12 cellular contexts compared by ENCODE assay signal in the genomic region with DNA sequence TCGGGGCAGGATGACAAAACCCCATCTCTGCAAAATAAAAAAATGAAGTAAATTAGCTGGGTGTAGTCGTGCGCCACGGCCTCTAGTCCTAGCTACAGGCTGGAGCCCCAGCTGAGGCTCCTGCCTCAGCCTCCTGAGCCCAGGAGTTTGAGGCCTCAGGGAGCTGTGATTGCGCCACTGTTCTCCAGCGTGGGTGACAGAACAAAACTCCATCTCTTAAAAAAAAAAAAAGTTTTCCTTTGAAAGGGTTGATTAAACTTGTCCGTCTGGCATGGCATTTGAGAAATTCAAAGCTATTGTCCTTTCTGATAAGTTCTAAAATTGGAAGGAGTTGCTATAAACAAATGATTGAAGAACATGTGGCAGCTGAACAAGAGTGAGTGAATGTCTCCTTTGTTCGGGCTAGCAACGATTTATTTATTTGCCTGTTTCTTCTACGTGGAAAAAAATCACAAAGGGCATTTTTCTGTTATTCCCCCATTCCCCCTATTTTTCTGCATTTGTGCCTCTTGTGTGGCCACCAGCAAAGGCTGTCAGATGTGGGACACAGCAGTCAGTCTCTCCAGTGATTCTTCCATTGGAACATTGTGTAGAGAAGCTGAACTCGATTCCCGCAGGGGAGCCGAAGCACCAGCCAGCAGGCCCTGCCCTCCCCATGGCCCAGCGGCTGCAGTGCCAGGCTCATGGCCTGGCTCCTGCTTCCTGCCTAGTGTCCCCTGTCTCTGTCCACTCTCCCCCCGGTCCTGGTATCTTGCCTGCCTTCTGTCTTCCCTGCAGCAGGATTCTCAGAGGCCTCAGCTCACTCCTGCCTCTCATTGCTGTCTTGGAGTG. TPM values are rescaled to one million over a fixed set of nuclear protein-coding genes. Genes with fewer than 3 reads are reported as not detected.
DNase-seq lines count a peak whose midpoint lies in the region; ATAC-seq and TF ChIP-seq lines count a peak whose summit lies in the region.
"Had no signal": no experiment of that assay in that cellular context is flagged by ENCODE, and none has a peak within 500 bp of the region (broad histone marks: within the 10 kb centered on the region; RNA-seq: fewer than 3 reads in every experiment).

No MANE protein-coding gene starts in this region.

- H3K27me3 Mint-ChIP-seq in memory B cell: no peaks in the 10 kb centered on the region
- peaks cover 7% of the 10 kb centered on the region for H3K27me3 Mint-ChIP-seq in HFFc6 (ENCODE audit: insufficient read depth)

- DNase-seq in activated CD8-positive, alpha-beta memory T cell treated with anti-CD3 and anti-CD28 coated beads, Interleukin-2, amount 50 U/mL, for 48 hours: peak; percentile 48
- no peak for DNase-seq in activated CD8-positive, alpha-beta memory T cell treated with anti-CD3 and anti-CD28 coated beads, Interleukin-2, amount 50 U/mL, for 4 hours
- peak in 9 of 10 donors; percentile 70 to 84 (median 76) for DNase-seq in dorsolateral prefrontal cortex
- peak in 1 of 2 donors; percentile 8 for DNase-seq in memory B cell (ENCODE audit: low spot score in 2 of 2)
- DNase-seq in HFFc6: no peak
- DNase-seq in activated CD4-positive, CD25-positive, alpha-beta regulatory T cell treated with anti-CD3 and anti-CD28 coated beads, Interleukin-2, amount 50 U/mL, for 72 hours: no peak
- DNase-seq: NCI-H446 treated with DMSO at 0.1 percent for 48 hours; stimulated activated CD4-positive, alpha-beta T cell treated with anti-CD3 and anti-CD28 coated beads, Interleukin-2, amount 100 ng/mL, for 24 hours had no signal

- peak overlapping the region; percentile 77 for H3K27ac Mint-ChIP-seq in memory B cell
- H3K27ac Mint-ChIP-seq in HFFc6: no peak overlapping the region

- peaks cover 40% of the 10 kb centered on the region for H3K4me1 ChIP-seq in thymus (ENCODE audit: control insufficient read depth, insufficient read depth, low read length)
- H3K4me1 ChIP-seq: HAP-1 had no signal

- H3K9me3 Mint-ChIP-seq in memory B cell: no peaks in the 10 kb centered on the region
- no peaks in the 10 kb centered on the region for H3K9me3 Mint-ChIP-seq in HFFc6

- no peaks in the 10 kb centered on the region for H3K27me3 ChIP-seq in dorsolateral prefrontal cortex
- no peaks in the 10 kb centered on the region for H3K27me3 ChIP-seq in thymus (ENCODE audit: control insufficient read depth, insufficient read depth)

- H3K27ac ChIP-seq in dorsolateral prefrontal cortex: peak overlapping the region; percentile 80 to 100 (median 98)
- peak overlapping the region; percentile 98 for H3K27ac ChIP-seq in thymus (ENCODE audit: low read depth)

- H3K4me3 Mint-ChIP-seq in memory B cell (no peak overlapping the region), HFFc6 (no peak overlapping the region)

- no peaks in the 10 kb centered on the region for H3K9me3 ChIP-seq in thymus (ENCODE audit: control insufficient read depth)
- H3K9me3 ChIP-seq: HAP-1 had no signal

- peak overlapping the region in 1 of 59 donors; percentile 16 for H3K4me3 ChIP-seq in dorsolateral prefrontal cortex
- no peak overlapping the region for H3K4me3 ChIP-seq in thymus (ENCODE audit: low read length)
- H3K4me3 ChIP-seq: GM12878, HAP-1 had no signal

- peak in 14 of 56 donors; percentile 2 to 32 (median 12) for TF ChIP-seq CTCF in dorsolateral prefrontal cortex (IDR thresholded peaks at IDR 0.05 in 54 of 56, conservative IDR thresholded peaks at IDR 0.05 in 2 of 56; ENCODE audit: low read depth in 1 of 56, partially characterized antibody in 56 of 56)
- no peak for TF ChIP-seq CTCF in HFFc6 (IDR thresholded peaks at IDR 0.05)

- no peak for ATAC-seq in memory B cell (ENCODE audit: low read depth)
- no peak for ATAC-seq in HG02840 (IDR thresholded peaks at IDR 0.05; ENCODE audit: low FRiP score, unreplicated experiment)
- ATAC-seq: GM12878 had no signal

- H3K4me1 Mint-ChIP-seq in memory B cell (peaks cover 23% of the 10 kb centered on the region), HFFc6 (ENCODE audit: low read depth) (no peaks in the 10 kb centered on the region)

- intact Hi-C loops in dorsolateral prefrontal cortex (cut with DNase I): loop anchor here in 1 of 2 donors (2.0 kb wide), 1 partner anchor 35 kb away; no protein-coding TSS in a partner anchor

- WGBS in thymus: 96% methylated on average over 15 of the region's 15 CpGs

- H3K36me3 Mint-ChIP-seq in memory B cell: peaks cover 40% of the 10 kb centered on the region
- H3K36me3 Mint-ChIP-seq in HFFc6 (ENCODE audit: low read depth): peaks cover 39% of the 10 kb centered on the region

- peaks cover 71% of the 10 kb centered on the region for H3K36me3 ChIP-seq in thymus (ENCODE audit: control insufficient read depth, insufficient read depth)

RNA-seq across cellular contexts. Expression of gene PWP2, which starts 21.5 kb away (rescaled TPM):
- 10 to 100 TPM in 86 of 120 experiments, 1 to 10 TPM in 34; 1.7 to 49.2 (median 15.0) TPM for total RNA-seq in dorsolateral prefrontal cortex
- 12.7 TPM for polyA plus RNA-seq in thymus
- total RNA-seq in HFFc6 (2021; fragmentation: NEBNext Ultra II Directional; extraction: Animal tissue kit (Norgen Biotek cat#: 25700)): 10 to 100 TPM; 13.7 to 20.0 (median 16.6) TPM

RNA-seq across cellular contexts. Expression of gene GATD3, which starts 47.8 kb away (rescaled TPM):
- total RNA-seq in dorsolateral prefrontal cortex: 100 to 1,000 TPM in 4 of 120 experiments, 10 to 100 TPM in 108, 1 to 10 TPM in 8; 7.4 to 132 (median 19.8) TPM
- 47.4 TPM for polyA plus RNA-seq in thymus
- 10 to 100 TPM; 13.1 to 17.5 (median 15.3) TPM for total RNA-seq in HFFc6 (2021; fragmentation: NEBNext Ultra II Directional; extraction: Animal tissue kit (Norgen Biotek cat#: 25700))

Comparison
In these comparisons a context has a peak if more than half of its experiments do, and no peak if none do; other contexts are left out.
1. DNase-seq: peak in activated CD8-positive, alpha-beta memory T cell treated with anti-CD3 and anti-CD28 coated beads, Interleukin-2, amount 50 U/mL, for 48 hours (single experiment) and dorsolateral prefrontal cortex (9 of 10); none in activated CD8-positive, alpha-beta memory T cell treated with anti-CD3 and anti-CD28 coated beads, Interleukin-2, amount 50 U/mL, for 4 hours (single experiment), HFFc6 (single experiment) and activated CD4-positive, CD25-positive, alpha-beta regulatory T cell treated with anti-CD3 and anti-CD28 coated beads, Interleukin-2, amount 50 U/mL, for 72 hours (single experiment).